13 cellular contexts compared by ENCODE assay signal in the genomic region with DNA sequence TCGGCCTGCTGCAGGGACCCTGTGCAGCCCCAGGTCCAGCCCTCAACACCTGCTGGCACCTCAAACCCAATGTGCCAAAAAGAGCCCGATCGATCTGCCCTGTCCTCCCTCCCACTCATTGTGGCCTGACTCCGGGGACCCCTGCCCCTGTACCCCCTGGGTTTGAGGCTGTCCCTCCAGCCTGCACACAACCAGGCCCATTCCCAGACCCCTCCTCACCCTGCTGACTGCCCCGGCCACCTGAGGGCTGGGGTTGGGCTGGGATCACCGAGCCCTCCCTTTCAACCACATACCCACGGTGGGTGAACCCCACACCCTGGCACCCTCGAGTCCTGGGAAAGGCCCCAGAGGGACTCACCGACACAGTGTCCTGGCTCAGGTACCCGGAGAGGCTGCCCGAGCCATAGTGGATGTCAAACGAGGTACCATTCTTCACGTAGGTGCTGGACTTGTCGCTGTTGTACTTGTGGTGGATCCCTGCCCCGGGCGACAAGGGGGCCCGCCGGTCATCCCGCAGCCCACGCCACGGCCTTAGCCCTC. TPM values are rescaled to one million over a fixed set of nuclear protein-coding genes. Genes with fewer than 3 reads are reported as not detected.
DNase-seq lines count a peak whose midpoint lies in the region; ATAC-seq, FAIRE-seq and TF ChIP-seq lines count a peak whose summit lies in the region.
"Had no signal": no experiment of that assay in that cellular context is flagged by ENCODE, and none has a peak within 500 bp of the region (broad histone marks: within the 10 kb centered on the region; RNA-seq: fewer than 3 reads in every experiment).

No MANE protein-coding gene starts in this region.

- TF ChIP-seq POLR2A in adrenal gland (IDR thresholded peaks at IDR 0.05) (no peak), upper lobe of left lung (IDR thresholded peaks at IDR 0.05) (no peak)

- TF ChIP-seq CTCF in adrenal gland (IDR thresholded peaks at IDR 0.05), result no peak
- no peak for TF ChIP-seq CTCF in mucosa of descending colon (IDR thresholded peaks at IDR 0.05)
- TF ChIP-seq CTCF in upper lobe of left lung (IDR thresholded peaks at IDR 0.05), result no peak

- 77 to 89% (median 83%) methylated on average over 7 to 21 of the region's 21 CpGs for WGBS in adrenal gland, 4 donors
- WGBS in upper lobe of left lung, 2 donors, result 81 to 83% methylated on average over 9 to 21 of the region's 21 CpGs

- TF ChIP-seq EP300 in upper lobe of left lung (IDR thresholded peaks at IDR 0.05), result no peak

- H3K27me3 ChIP-seq in adrenal gland (no peaks in the 10 kb centered on the region), upper lobe of left lung (no peaks in the 10 kb centered on the region)
- H3K27me3 ChIP-seq: brain microvascular endothelial cell, sigmoid colon had no signal

- H3K4me1 ChIP-seq in adrenal gland (replicated peaks in 1 of 2), result peaks cover 62 to 80% of the 10 kb centered on the region in 2 donors
- H3K4me1 ChIP-seq in mucosa of descending colon (ENCODE audit: low read depth), result peaks cover 39% of the 10 kb centered on the region
- H3K4me1 ChIP-seq in upper lobe of left lung, result peaks cover 40 to 92% (median 78%) of the 10 kb centered on the region in 4 donors

- no peak for FAIRE-seq in urothelium cell line (lab: Jason Lieb, UNC)

- H3K4me3 ChIP-seq in adrenal gland (peak overlapping the region in 1 of 4 donors; percentile 18), mucosa of descending colon (no peak overlapping the region), upper lobe of left lung (peak overlapping the region in 2 of 4 donors; percentile 30 to 96)
- H3K4me3 ChIP-seq: sigmoid colon had no signal

- DNase-seq in Right ventricle myocardium inferior (ENCODE audit: missing footprints) (peak; percentile 22), cardiac septum (ENCODE audit: low spot score) (no peak), adrenal gland (no peak), mucosa of descending colon (peak in 2 of 3 donors; percentile 37 to 49), upper lobe of left lung (peak; percentile 22 to 55), urothelium cell line (ENCODE audit: low spot score) (no peak), NCI-H510A treated with DMSO at 0.1 percent for 48 hours (lab: John Stamatoyannopoulos, UW) (no peak)
- DNase-seq: brain microvascular endothelial cell, EL, NCI-H1930, sigmoid colon had no signal

- ATAC-seq in Right ventricle myocardium inferior (no peak), mucosa of descending colon (no peak), upper lobe of left lung (ENCODE audit: low FRiP score in 2 of 2) (no peak), GM21529 (IDR thresholded peaks at IDR 0.05; ENCODE audit: unreplicated experiment) (no peak)
- ATAC-seq: SK-N-SH treated with all-trans-retinoic acid at 6 μM for 48 hours had no signal

- H3K9me3 ChIP-seq in adrenal gland (replicated peaks in 1 of 3), result no peaks in the 10 kb centered on the region
- no peaks in the 10 kb centered on the region for H3K9me3 ChIP-seq in mucosa of descending colon
- no peaks in the 10 kb centered on the region for H3K9me3 ChIP-seq in upper lobe of left lung
- H3K9me3 ChIP-seq: sigmoid colon had no signal

- H3K27ac ChIP-seq in adrenal gland (peak overlapping the region; percentile 45 to 100 (median 96)), upper lobe of left lung (peak overlapping the region; percentile 52 to 97 (median 82))
- H3K27ac ChIP-seq: brain microvascular endothelial cell, sigmoid colon had no signal

- intact Hi-C loops in Right ventricle myocardium inferior (cut with DNase I) (no loop called here), cardiac septum (cut with DNase I) (no loop called here), adrenal gland (cut with DNase I) (no loop called here), mucosa of descending colon (cut with DNase I, micrococcal nuclease) (no loop called here)

- H3K36me3 ChIP-seq in adrenal gland (replicated peaks in 1 of 2) (peaks cover 0 to 64% of the 10 kb centered on the region in 2 donors), mucosa of descending colon (ENCODE audit: low read depth) (peaks cover 10% of the 10 kb centered on the region), upper lobe of left lung (peaks cover 17 to 75% (median 70%) of the 10 kb centered on the region in 4 donors)

RNA-seq across cellular contexts. Expression of a gene that starts 5.0 kb away (rescaled TPM):
- total RNA-seq in Right ventricle myocardium inferior (957 TPM), cardiac septum (521 TPM), adrenal gland (1,000 to 10,000 TPM; 1,712 to 4,168 (median 2,244) TPM), mucosa of descending colon (1,000 to 10,000 TPM in 2 of 3 donors, 100 to 1,000 TPM in 1; 631 to 1,107 (median 1,007) TPM), upper lobe of left lung (1,000 to 10,000 TPM in 5 of 6 donors, 100 to 1,000 TPM in 1; 993 to 3,355 (median 2,221) TPM)
- polyA plus RNA-seq in adrenal gland, result 1,000 to 10,000 TPM in 2 of 3 donors, 100 to 1,000 TPM in 1; 641 to 1,561 (median 1,335) TPM

RNA-seq across cellular contexts. Expression of a gene that starts 8.3 kb away (rescaled TPM):
- total RNA-seq in Right ventricle myocardium inferior (0.92 TPM), cardiac septum (2.0 TPM), adrenal gland (100 to 1,000 TPM in 1 of 8 donors, 10 to 100 TPM in 7; 15.7 to 112 (median 31.6) TPM), mucosa of descending colon (1 to 10 TPM in 2 of 3 donors, under 1 TPM in 1; 0.46 to 2.8 (median 1.9) TPM), upper lobe of left lung (10 to 100 TPM in 4 of 6 donors, 1 to 10 TPM in 2; 8.7 to 28.3 (median 14.2) TPM)
- 100 to 1,000 TPM in 1 of 3 donors, 10 to 100 TPM in 1, 1 to 10 TPM in 1; 6.3 to 267 (median 76.5) TPM for polyA plus RNA-seq in adrenal gland

Comparison
In these comparisons a context has a peak if more than half of its experiments do, and no peak if none do; other contexts are left out.
1. DNase-seq: peak in Right ventricle myocardium inferior (single experiment), mucosa of descending colon (2 of 3) and upper lobe of left lung (2 of 2); none in cardiac septum (single experiment), adrenal gland (0 of 7), urothelium cell line (single experiment) and NCI-H510A treated with DMSO at 0.1 percent for 48 hours (single experiment).